In the genomic region with DNA sequence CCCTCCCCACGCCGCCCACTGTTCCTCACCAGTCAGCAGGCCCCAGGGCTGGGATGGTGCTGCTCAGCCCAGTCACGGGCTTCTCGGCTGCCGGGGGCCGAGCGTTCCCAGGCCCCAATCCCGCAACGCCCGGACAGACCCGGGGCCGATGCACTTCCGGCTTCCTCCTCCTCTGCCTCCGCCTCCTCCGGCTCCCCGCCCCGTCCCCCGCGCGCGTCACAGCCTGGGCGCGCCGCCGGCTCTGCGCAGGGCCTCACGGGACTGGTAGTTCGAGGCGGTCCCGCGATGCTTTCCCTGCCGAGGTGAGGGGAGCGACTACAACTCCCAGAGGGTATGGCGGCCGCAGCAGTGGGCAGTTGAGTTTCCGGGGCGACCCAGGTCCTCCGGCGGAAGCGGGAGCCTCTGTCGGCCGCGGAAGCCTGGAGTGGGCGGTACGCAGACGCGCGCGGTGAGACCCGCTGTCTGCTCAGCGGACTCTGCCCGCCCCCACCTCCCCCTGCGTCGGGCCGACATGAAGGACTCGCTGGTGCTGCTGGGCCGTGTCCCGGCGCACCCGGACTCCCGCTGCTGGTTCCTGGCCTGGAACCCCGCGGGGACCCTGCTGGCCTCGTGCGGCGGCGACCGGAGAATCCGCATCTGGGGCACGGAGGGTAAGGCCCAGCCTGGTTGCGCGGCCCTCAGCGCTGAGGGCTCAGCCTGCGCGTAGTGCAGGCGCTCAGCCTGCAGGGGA, we compare ENCODE assay signal across 8 cellular contexts.
DNase-seq lines count a peak whose midpoint lies in the region; ATAC-seq lines count a peak whose summit lies in the region.

CIAO1 (plus strand) TSS at position 386 of the 730 bp plus-strand sequence; CDS start at position 512, 126 bp downstream.
TMEM127 (minus strand) TSS at position 158 of the 730 bp plus-strand sequence. CDS start 616 bp downstream, outside the sequence.

- ATAC-seq in GM19468 (IDR thresholded peaks at IDR 0.05; ENCODE audit: extremely low read depth, unreplicated experiment) = peak; percentile 89

- DNase-seq in COLO668 (lab: John Stamatoyannopoulos, UW; ENCODE audit: unreplicated experiment) (peak; percentile 98), HS-5 (ENCODE audit: low read depth) (peak; percentile 99), medulla oblongata (ENCODE audit: extremely low spot score) (peak; percentile 99)
- DNase-seq in NK-92 treated with Interleukin-12 subunit alpha and Interleukin-12 subunit beta, amount 100 ng/mL, for 24 hours (lab: John Stamatoyannopoulos, UW) = peak; percentile 98
- peak; percentile 98 for DNase-seq in activated CD8-positive, alpha-beta memory T cell treated with anti-CD3 and anti-CD28 coated beads for 24 hours
- DNase-seq in effector CD8-positive, alpha-beta T cell (lab: John Stamatoyannopoulos, UW) = peak; percentile 97
- peak; percentile 95 for DNase-seq in stimulated activated CD8-positive, alpha-beta memory T cell treated with anti-CD3 and anti-CD28 coated beads, Interleukin-12 subunit alpha, Interleukin-12 subunit beta, amount 100 ng/mL, for 1 hour (ENCODE audit: low read depth)

Comparison
In these comparisons a context has a peak if more than half of its experiments do, and no peak if none do; other contexts are left out.
1. Peak in every context shown above with its lines: DNase-seq and ATAC-seq.